Comparison of ENCODE assay signal across 4 cellular contexts in the genomic region with DNA sequence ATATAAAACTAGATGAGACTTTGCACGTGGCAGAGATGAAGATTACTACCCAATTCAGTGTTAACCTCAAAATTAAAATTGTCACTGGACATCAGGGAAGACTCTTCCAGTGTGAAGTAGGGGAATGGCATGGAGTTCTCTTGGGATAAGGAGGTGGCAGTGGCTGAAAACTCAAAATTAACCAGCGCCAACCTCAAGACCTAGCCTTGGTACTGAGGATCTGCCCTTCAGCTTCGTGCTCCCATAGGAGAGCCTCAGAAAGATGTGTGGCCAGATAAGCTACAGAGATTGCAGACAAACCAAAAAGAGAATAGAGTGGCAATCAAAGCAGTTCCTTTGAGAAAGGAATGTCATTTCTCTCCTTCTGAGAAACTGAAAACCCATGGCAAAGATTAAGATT.
TF ChIP-seq lines count a peak whose summit lies in the region.

No MANE protein-coding gene starts in this region.

TF ChIP-seq in SK-N-SH, 30 proteins besides CTCF, POLR2A, EP300 and RAD21:
- no peak for TF ChIP-seq YY1 (IDR thresholded peaks at IDR 0.05; ENCODE audit: low read depth)
- TF ChIP-seq REST (IDR thresholded peaks at IDR 0.05; ENCODE audit: low read depth, low read length) = peak; percentile 82

TF ChIP-seq in SK-N-SH treated with all-trans-retinoic acid at 6 μM for 48 hours, 23 proteins besides CTCF, POLR2A, EP300 and RAD21:
- no peak for TF ChIP-seq ZNF70 (CRISPR knock-in tag; IDR thresholded peaks at IDR 0.05)
- TF ChIP-seq, protein P1, sequence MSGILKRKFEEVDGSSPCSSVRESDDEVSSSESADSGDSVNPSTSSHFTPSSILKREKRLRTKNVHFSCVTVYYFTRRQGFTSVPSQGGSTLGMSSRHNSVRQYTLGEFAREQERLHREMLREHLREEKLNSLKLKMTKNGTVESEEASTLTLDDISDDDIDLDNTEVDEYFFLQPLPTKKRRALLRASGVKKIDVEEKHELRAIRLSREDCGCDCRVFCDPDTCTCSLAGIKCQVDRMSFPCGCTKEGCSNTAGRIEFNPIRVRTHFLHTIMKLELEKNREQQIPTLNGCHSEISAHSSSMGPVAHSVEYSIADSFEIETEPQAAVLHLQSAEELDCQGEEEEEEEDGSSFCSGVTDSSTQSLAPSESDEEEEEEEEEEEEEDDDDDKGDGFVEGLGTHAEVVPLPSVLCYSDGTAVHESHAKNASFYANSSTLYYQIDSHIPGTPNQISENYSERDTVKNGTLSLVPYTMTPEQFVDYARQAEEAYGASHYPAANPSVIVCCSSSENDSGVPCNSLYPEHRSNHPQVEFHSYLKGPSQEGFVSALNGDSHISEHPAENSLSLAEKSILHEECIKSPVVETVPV (CRISPR knock-in tag; IDR thresholded peaks at IDR 0.05) = no peak
- TF ChIP-seq ZC3H10 (CRISPR knock-in tag; IDR thresholded peaks at IDR 0.05) = no peak
- no peak for TF ChIP-seq CSDC2 (CRISPR knock-in tag; IDR thresholded peaks at IDR 0.05)
- TF ChIP-seq ZNF8 (CRISPR knock-in tag; IDR thresholded peaks at IDR 0.05) = no peak
- no peak for TF ChIP-seq ARNTL (CRISPR knock-in tag; IDR thresholded peaks at IDR 0.05; ENCODE audit: borderline replicate concordance, low read depth)
- TF ChIP-seq GLIS3 (CRISPR knock-in tag; IDR thresholded peaks at IDR 0.05) = no peak
- TF ChIP-seq, protein P2, sequence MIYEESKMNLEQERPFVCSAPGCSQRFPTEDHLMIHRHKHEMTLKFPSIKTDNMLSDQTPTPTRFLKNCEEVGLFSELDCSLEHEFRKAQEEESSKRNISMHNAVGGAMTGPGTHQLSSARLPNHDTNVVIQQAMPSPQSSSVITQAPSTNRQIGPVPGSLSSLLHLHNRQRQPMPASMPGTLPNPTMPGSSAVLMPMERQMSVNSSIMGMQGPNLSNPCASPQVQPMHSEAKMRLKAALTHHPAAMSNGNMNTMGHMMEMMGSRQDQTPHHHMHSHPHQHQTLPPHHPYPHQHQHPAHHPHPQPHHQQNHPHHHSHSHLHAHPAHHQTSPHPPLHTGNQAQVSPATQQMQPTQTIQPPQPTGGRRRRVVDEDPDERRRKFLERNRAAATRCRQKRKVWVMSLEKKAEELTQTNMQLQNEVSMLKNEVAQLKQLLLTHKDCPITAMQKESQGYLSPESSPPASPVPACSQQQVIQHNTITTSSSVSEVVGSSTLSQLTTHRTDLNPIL (CRISPR knock-in tag; IDR thresholded peaks at IDR 0.05; ENCODE audit: low read depth) = no peak
- no peak for TF ChIP-seq ZNF565 (CRISPR knock-in tag; conservative IDR thresholded peaks at IDR 0.05; ENCODE audit: low read depth)
- TF ChIP-seq ISL1 (CRISPR knock-in tag; IDR thresholded peaks at IDR 0.05) = no peak
- no peak for TF ChIP-seq ESRRG (CRISPR knock-in tag; IDR thresholded peaks at IDR 0.05)
- no peak for TF ChIP-seq POU6F1 (CRISPR knock-in tag; IDR thresholded peaks at IDR 0.05; ENCODE audit: borderline replicate concordance, low read depth)
- TF ChIP-seq TCF4 (CRISPR knock-in tag; IDR thresholded peaks at IDR 0.05; ENCODE audit: borderline replicate concordance) = no peak
- TF ChIP-seq RARB (CRISPR knock-in tag; IDR thresholded peaks at IDR 0.05) = no peak
- TF ChIP-seq BACH2 (CRISPR knock-in tag; IDR thresholded peaks at IDR 0.05; ENCODE audit: borderline replicate concordance) = no peak
- no peak for TF ChIP-seq TOX (CRISPR knock-in tag; IDR thresholded peaks at IDR 0.05; ENCODE audit: borderline replicate concordance)
TF ChIP-seq in SK-N-SH treated with all-trans-retinoic acid at 6 μM for 48 hours: peak in this region for 0.

TF ChIP-seq in GM23338, 12 proteins besides CTCF, POLR2A, EP300 and RAD21 (continued from another document):
- TF ChIP-seq JUNB (IDR thresholded peaks at IDR 0.05; ENCODE audit: unreplicated experiment) = no peak
- no peak for TF ChIP-seq EZH2 (IDR thresholded peaks at IDR 0.05; ENCODE audit: low read depth, unreplicated experiment)
- no peak for TF ChIP-seq ZNF462 (CRISPR knock-in tag; IDR thresholded peaks at IDR 0.05)
- no peak for TF ChIP-seq STAT1 (IDR thresholded peaks at IDR 0.05; ENCODE audit: unreplicated experiment)
- no peak for TF ChIP-seq EZH2phosphoT487 (IDR thresholded peaks at IDR 0.05; ENCODE audit: unreplicated experiment)
- TF ChIP-seq NANOG (IDR thresholded peaks at IDR 0.05; ENCODE audit: borderline replicate concordance) = no peak

TF ChIP-seq in HEK293, 187 proteins besides CTCF, POLR2A, EP300 and RAD21:
- TF ChIP-seq REST (tag by site-specific recombination; IDR thresholded peaks at IDR 0.05) = peak; percentile 73
- TF ChIP-seq SETDB1 (IDR thresholded peaks at IDR 0.05; ENCODE audit: insufficient read length, low read length) = no peak
